9 cellular contexts compared by ENCODE assay signal in the genomic region with DNA sequence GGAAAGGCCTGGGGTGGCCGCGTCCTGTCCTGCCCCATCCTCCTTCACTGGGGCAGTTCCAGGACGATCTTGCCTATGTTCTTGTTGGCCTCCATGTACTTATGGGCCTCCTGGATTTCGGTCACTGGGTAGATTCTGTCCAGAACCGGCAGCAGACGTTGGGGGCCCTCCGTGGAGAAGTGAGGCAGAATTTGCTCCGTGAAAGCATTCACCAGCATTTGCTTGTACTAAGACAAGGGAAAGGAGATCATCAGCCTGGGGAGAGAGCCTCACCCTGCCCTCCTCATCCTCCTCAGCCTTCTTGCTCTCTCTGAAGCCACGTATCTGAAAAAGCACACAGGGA. TPM values are rescaled to one million over a fixed set of nuclear protein-coding genes. Genes with fewer than 3 reads are reported as not detected.
DNase-seq lines count a peak whose midpoint lies in the region; ATAC-seq and TF ChIP-seq lines count a peak whose summit lies in the region.
"Had no signal": no experiment of that assay in that cellular context is flagged by ENCODE, and none has a peak within 500 bp of the region (broad histone marks: within the 10 kb centered on the region; RNA-seq: fewer than 3 reads in every experiment).

No MANE protein-coding gene starts in this region.

- ATAC-seq in GM19395 (IDR thresholded peaks at IDR 0.05; ENCODE audit: unreplicated experiment): no peak

- intact Hi-C loops in ascending aorta (cut with DNase I): loop anchor here (2.0 kb wide), 1 partner anchor 45 kb away; the partner anchor contains the start of genes FAM228B and PFN4

- H3K4me1 ChIP-seq in ascending aorta (peaks cover 2 to 4% of the 10 kb centered on the region in 2 donors), subcutaneous abdominal adipose tissue (ENCODE audit: control insufficient read depth in 5 of 5, insufficient read depth in 5 of 5, low read length in 5 of 5) (peaks cover 0 to 24% (median 20%) of the 10 kb centered on the region in 5 donors)

- DNase-seq in DMS79 treated with DMSO at 0.1 percent for 48 hours (lab: John Stamatoyannopoulos, UW) (peak; percentile 38), DMS79 (lab: John Stamatoyannopoulos, UW) (no peak), ascending aorta (ENCODE audit: low spot score in 2 of 2) (no peak), iris pigment epithelial cell (ENCODE audit: low read depth) (peak; percentile 20), DMS153 treated with DMSO at 0.1 percent for 48 hours (lab: John Stamatoyannopoulos, UW; ENCODE audit: unreplicated experiment) (no peak), COLO668 (lab: John Stamatoyannopoulos, UW; ENCODE audit: unreplicated experiment) (no peak)
- DNase-seq: NCI-H1048 had no signal

- H3K9ac ChIP-seq in subcutaneous abdominal adipose tissue (ENCODE audit: low read length in 5 of 5): peak overlapping the region; percentile 1 to 86 (median 75)

- H3K27me3 ChIP-seq in ascending aorta (no peaks in the 10 kb centered on the region), subcutaneous abdominal adipose tissue (ENCODE audit: control insufficient read depth in 5 of 5, insufficient read depth in 4 of 5, low read length in 5 of 5) (no peaks in the 10 kb centered on the region)

- peak overlapping the region; percentile 57 to 79 for H3K4me3 ChIP-seq in ascending aorta
- H3K4me3 ChIP-seq in subcutaneous abdominal adipose tissue (ENCODE audit: low read depth in 1 of 5, low read length in 5 of 5): peak overlapping the region; percentile 70 to 98 (median 85)

- H3K9me3 ChIP-seq in ascending aorta: no peaks in the 10 kb centered on the region
- no peaks in the 10 kb centered on the region for H3K9me3 ChIP-seq in subcutaneous abdominal adipose tissue (ENCODE audit: control insufficient read depth in 5 of 5, low read length in 5 of 5)

- no peak for TF ChIP-seq CTCF in ascending aorta (IDR thresholded peaks at IDR 0.05)

- H3K36me3 ChIP-seq in ascending aorta (peaks cover 9 to 31% of the 10 kb centered on the region in 2 donors), subcutaneous abdominal adipose tissue (ENCODE audit: control insufficient read depth in 5 of 5, insufficient read depth in 5 of 5, low read length in 5 of 5) (peaks cover 6 to 47% (median 30%) of the 10 kb centered on the region in 5 donors)

- peak overlapping the region; percentile 92 to 94 for H3K27ac ChIP-seq in ascending aorta
- H3K27ac ChIP-seq in subcutaneous abdominal adipose tissue (ENCODE audit: low read depth, low read length): peak overlapping the region; percentile 85

RNA-seq across cellular contexts. Expression of gene SF3B6, which starts 1.4 kb away (rescaled TPM):
- total RNA-seq in ascending aorta: 26.9 TPM

RNA-seq across cellular contexts. Expression of gene TP53I3, which starts 7.1 kb away (rescaled TPM):
- total RNA-seq in ascending aorta: 1.6 TPM

RNA-seq across cellular contexts. Expression of gene FKBP1B, which starts 28.0 kb away (rescaled TPM):
- not detected for total RNA-seq in ascending aorta

RNA-seq across cellular contexts. Expression of gene WDCP, which starts 30.3 kb away (rescaled TPM):
- total RNA-seq in ascending aorta: 1.9 TPM

RNA-seq across cellular contexts. Expression of gene PFN4, which starts 45.6 kb away (rescaled TPM):
- total RNA-seq in ascending aorta: not detected

Comparison
In these comparisons a context has a peak if more than half of its experiments do, and no peak if none do; other contexts are left out.
1. DNase-seq: peak in DMS79 treated with DMSO at 0.1 percent for 48 hours (single experiment) and iris pigment epithelial cell (single experiment); none in DMS79 (single experiment), ascending aorta (0 of 2), DMS153 treated with DMSO at 0.1 percent for 48 hours (single experiment) and COLO668 (single experiment).